In the genomic region with DNA sequence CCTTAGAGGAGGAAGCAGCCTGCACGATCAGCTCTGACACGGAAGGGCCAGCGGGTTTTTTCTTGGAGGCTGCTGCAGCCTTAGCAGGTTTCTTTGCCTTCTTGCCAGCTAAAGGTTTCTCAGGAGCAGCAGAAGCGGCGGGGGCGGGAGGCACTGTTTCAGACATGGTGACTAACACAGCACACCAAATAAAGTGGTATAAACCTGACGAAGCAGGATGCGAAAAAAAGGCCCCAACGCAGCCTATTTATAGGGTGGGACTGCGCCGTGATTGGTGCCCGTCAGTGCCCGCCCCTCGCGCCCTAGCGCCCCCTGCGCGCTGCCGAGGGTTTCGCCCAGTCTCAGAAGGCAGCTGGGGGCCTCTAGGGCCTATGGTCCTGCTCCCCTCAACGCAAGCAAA, we compare ENCODE assay signal across 9 cellular contexts. TPM values are rescaled to one million over a fixed set of nuclear protein-coding genes. Genes with fewer than 3 reads are reported as not detected.
DNase-seq lines count a peak whose midpoint lies in the region; ATAC-seq, FAIRE-seq and TF ChIP-seq lines count a peak whose summit lies in the region.
"Had no signal": no experiment of that assay in that cellular context is flagged by ENCODE, and none has a peak within 500 bp of the region (broad histone marks: within the 10 kb centered on the region; RNA-seq: fewer than 3 reads in every experiment).

No MANE protein-coding gene starts in this region.

- FAIRE-seq in H54 (lab: Jason Lieb, UNC) = no peak

- peak in 4 of 6 experiments; percentile 15 to 52 (median 30) for TF ChIP-seq CTCF in esophagus squamous epithelium (IDR thresholded peaks at IDR 0.05)

- intact Hi-C loops in esophagus squamous epithelium (cut with DNase I) = no loop called here

- H3K4me1 ChIP-seq in HUES48 (ENCODE audit: control insufficient read depth, insufficient read depth, low read length) (peaks cover 28% of the 10 kb centered on the region), esophagus squamous epithelium (peaks cover 8 to 57% (median 13%) of the 10 kb centered on the region in 3 donors), stomach smooth muscle (ENCODE audit: control insufficient read depth, insufficient read depth, low read length) (peaks cover 17% of the 10 kb centered on the region)

- peak overlapping the region; percentile 5 for H3K27ac ChIP-seq in HUES48 (ENCODE audit: low read depth, low read length)
- peak overlapping the region; percentile 83 to 88 (median 86) for H3K27ac ChIP-seq in esophagus squamous epithelium
- H3K27ac ChIP-seq in stomach smooth muscle (ENCODE audit: low read length) = peak overlapping the region; percentile 80
- H3K27ac ChIP-seq: SJSA1 had no signal

- peaks cover 30% of the 10 kb centered on the region for H3K4me1 Mint-ChIP-seq in activated T-cell treated with anti-CD3 and anti-CD28 coated beads, Interleukin-2, amount 50 U/mL, for 4 hours (ENCODE audit: low read depth)
- H3K4me1 Mint-ChIP-seq in natural killer cell treated with Interleukin-12 subunit alpha and Interleukin-12 subunit beta and Interleukin-15 and Interleukin-18, amount 100 ng/mL, for 72 hours (ENCODE audit: low read depth in 2 of 2) = peaks cover 24 to 29% of the 10 kb centered on the region in 2 donors

- H3K36me3 ChIP-seq in HUES48 (ENCODE audit: control insufficient read depth, insufficient read depth, low read length) (no peaks in the 10 kb centered on the region), esophagus squamous epithelium (no peaks in the 10 kb centered on the region), stomach smooth muscle (ENCODE audit: control insufficient read depth in 2 of 2, insufficient read depth in 2 of 2, low read length in 2 of 2) (no peaks in the 10 kb centered on the region)
- H3K36me3 ChIP-seq: SJSA1 had no signal

- no peaks in the 10 kb centered on the region for H3K9me3 Mint-ChIP-seq in activated T-cell treated with anti-CD3 and anti-CD28 coated beads, Interleukin-2, amount 50 U/mL, for 4 hours
- H3K9me3 Mint-ChIP-seq in natural killer cell treated with Interleukin-12 subunit alpha and Interleukin-12 subunit beta and Interleukin-15 and Interleukin-18, amount 100 ng/mL, for 72 hours = no peaks in the 10 kb centered on the region

- H3K27me3 Mint-ChIP-seq in activated T-cell treated with anti-CD3 and anti-CD28 coated beads, Interleukin-2, amount 50 U/mL, for 4 hours (ENCODE audit: low read depth) = no peaks in the 10 kb centered on the region
- H3K27me3 Mint-ChIP-seq in natural killer cell treated with Interleukin-12 subunit alpha and Interleukin-12 subunit beta and Interleukin-15 and Interleukin-18, amount 100 ng/mL, for 72 hours = no peaks in the 10 kb centered on the region

- WGBS in esophagus squamous epithelium, 2 donors = 4% methylated on average over 12 of the region's 21 CpGs; no CpG with 5 or more reads in 1 of the 2 donors

- peak overlapping the region; percentile 69 for H3K4me3 Mint-ChIP-seq in activated T-cell treated with anti-CD3 and anti-CD28 coated beads, Interleukin-2, amount 50 U/mL, for 4 hours
- peak overlapping the region; percentile 81 for H3K4me3 Mint-ChIP-seq in natural killer cell treated with Interleukin-12 subunit alpha and Interleukin-12 subunit beta and Interleukin-15 and Interleukin-18, amount 100 ng/mL, for 72 hours

- H3K27ac Mint-ChIP-seq in natural killer cell treated with Interleukin-12 subunit alpha and Interleukin-12 subunit beta and Interleukin-15 and Interleukin-18, amount 100 ng/mL, for 72 hours = peak overlapping the region; percentile 69 to 70

- H3K27me3 ChIP-seq in HUES48 (ENCODE audit: control insufficient read depth, insufficient read depth, low read length) (no peaks in the 10 kb centered on the region), esophagus squamous epithelium (no peaks in the 10 kb centered on the region), stomach smooth muscle (ENCODE audit: control insufficient read depth in 1 of 2, insufficient read depth in 2 of 2, low read length in 2 of 2) (no peaks in the 10 kb centered on the region)
- H3K27me3 ChIP-seq: SJSA1 had no signal

- H3K9me3 ChIP-seq in HUES48 (ENCODE audit: control insufficient read depth, insufficient read depth, low read length) (no peaks in the 10 kb centered on the region), esophagus squamous epithelium (no peaks in the 10 kb centered on the region), stomach smooth muscle (ENCODE audit: control insufficient read depth in 2 of 2, low read length in 2 of 2) (no peaks in the 10 kb centered on the region)
- H3K9me3 ChIP-seq: SJSA1 had no signal

- peak; percentile 78 for DNase-seq in activated T-cell treated with anti-CD3 and anti-CD28 coated beads, Interleukin-2, amount 50 U/mL, for 4 hours
- no peak for DNase-seq in esophagus squamous epithelium (lab: John Stamatoyannopoulos, UW)
- peak; percentile 80 for DNase-seq in natural killer cell treated with Interleukin-12 subunit alpha and Interleukin-12 subunit beta and Interleukin-15 and Interleukin-18, amount 100 ng/mL, for 72 hours (ENCODE audit: low spot score)
- no peak for DNase-seq in epidermal melanocyte (ENCODE audit: insufficient read length, low spot score)
- DNase-seq in H54 (ENCODE audit: insufficient read length, low spot score) = no peak

- H3K36me3 Mint-ChIP-seq in activated T-cell treated with anti-CD3 and anti-CD28 coated beads, Interleukin-2, amount 50 U/mL, for 4 hours (ENCODE audit: insufficient read depth) = no peaks in the 10 kb centered on the region
- H3K36me3 Mint-ChIP-seq in natural killer cell treated with Interleukin-12 subunit alpha and Interleukin-12 subunit beta and Interleukin-15 and Interleukin-18, amount 100 ng/mL, for 72 hours = no peaks in the 10 kb centered on the region

- peak in 1 of 4 donors; percentile 56 for TF ChIP-seq POLR2A in esophagus squamous epithelium (IDR thresholded peaks at IDR 0.05)
- TF ChIP-seq POLR2A in H54 (IDR thresholded peaks at IDR 0.05; ENCODE audit: low read depth, low read length) = no peak

- peak overlapping the region; percentile 62 for H3K4me3 ChIP-seq in HUES48 (ENCODE audit: low read depth, low read length)
- H3K4me3 ChIP-seq in esophagus squamous epithelium = peak overlapping the region; percentile 19 to 61 (median 42)
- H3K4me3 ChIP-seq in stomach smooth muscle (ENCODE audit: low read length in 2 of 2) = peak overlapping the region; percentile 51 to 72
- H3K4me3 ChIP-seq: SJSA1 had no signal

- peak overlapping the region; percentile 85 for H3K9ac ChIP-seq in HUES48 (ENCODE audit: low read depth, low read length)
- H3K9ac ChIP-seq in stomach smooth muscle (ENCODE audit: low read length in 2 of 2) = peak overlapping the region; percentile 5 to 78

- ATAC-seq in activated T-cell treated with anti-CD3 and anti-CD28 coated beads, Interleukin-2, amount 50 U/mL, for 4 hours = peak; percentile 59 to 68
- peak; percentile 43 to 52 for ATAC-seq in natural killer cell treated with Interleukin-12 subunit alpha and Interleukin-12 subunit beta and Interleukin-15 and Interleukin-18, amount 100 ng/mL, for 72 hours
- ATAC-seq in GM18498 (IDR thresholded peaks at IDR 0.05; ENCODE audit: unreplicated experiment) = no peak

RNA-seq across cellular contexts. Expression of a gene that starts 55.0 kb away (rescaled TPM):
- total RNA-seq in activated T-cell treated with anti-CD3 and anti-CD28 coated beads, Interleukin-2, amount 50 U/mL, for 4 hours = 10 to 100 TPM in 2 of 3 donors, 1 to 10 TPM in 1; 9.3 to 14.5 (median 11.3) TPM
- total RNA-seq in esophagus squamous epithelium = 1 to 10 TPM; 7.7 to 9.0 (median 8.5) TPM
- 10 to 100 TPM; 17.8 to 19.1 TPM for total RNA-seq in natural killer cell treated with Interleukin-12 subunit alpha and Interleukin-12 subunit beta and Interleukin-15 and Interleukin-18, amount 100 ng/mL, for 72 hours

Comparison
In these comparisons a context has a peak if more than half of its experiments do, and no peak if none do; other contexts are left out.
1. H3K27ac ChIP-seq: peak in every context shown above with its lines; median percentile 86 in esophagus squamous epithelium; 80 in stomach smooth muscle; 5 in HUES48.
2. DNase-seq: peak in activated T-cell treated with anti-CD3 and anti-CD28 coated beads, Interleukin-2, amount 50 U/mL, for 4 hours (single experiment) and natural killer cell treated with Interleukin-12 subunit alpha and Interleukin-12 subunit beta and Interleukin-15 and Interleukin-18, amount 100 ng/mL, for 72 hours (single experiment); none in esophagus squamous epithelium (single experiment), epidermal melanocyte (single experiment) and H54 (single experiment).
3. Peak in every context shown above with its lines, with median percentiles within 50 percentile points of each other: H3K4me3 ChIP-seq.